In genomic region chr3:23113455-23114171, GRCh38 we compare ENCODE assay signal across 11 cellular contexts.
DNase-seq lines count a peak whose midpoint lies in the region; ATAC-seq and TF ChIP-seq lines count a peak whose summit lies in the region.
"Had no signal": no experiment of that assay in that cellular context is flagged by ENCODE, and none has a peak within 500 bp of the region (broad histone marks: within the 10 kb centered on the region; RNA-seq: fewer than 3 reads in every experiment).

No MANE protein-coding gene starts in this region.

- ATAC-seq in activated B cell treated with CpG ODN at 0.5 μM for 24 hours (ENCODE audit: low read depth) (peak; percentile 37), HG02973 (IDR thresholded peaks at IDR 0.05; ENCODE audit: unreplicated experiment) (no peak)
- ATAC-seq in naive thymus-derived CD8-positive, alpha-beta T cell, result no peak

- intact Hi-C loops in activated B cell treated with CpG ODN at 0.5 μM for 24 hours (cut with micrococcal nuclease), result no loop called here

- POLR2A ChIA-PET in activated B cell treated with CpG ODN at 0.5 μM for 24 hours (lab: Charles Lee), result no interaction called here
- POLR2A ChIA-PET in naive thymus-derived CD8-positive, alpha-beta T cell (lab: Charles Lee), result no interaction called here

- H3K27ac Mint-ChIP-seq in HFFc6 (no peak overlapping the region), activated B cell treated with CpG ODN at 0.5 μM for 24 hours (peak overlapping the region; percentile 16)
- no peak overlapping the region for H3K27ac Mint-ChIP-seq in naive thymus-derived CD8-positive, alpha-beta T cell

- CTCF ChIA-PET in activated B cell treated with CpG ODN at 0.5 μM for 24 hours (lab: Charles Lee), result no interaction called here

- H3K9me3 Mint-ChIP-seq in HFFc6 (no peaks in the 10 kb centered on the region), activated B cell treated with CpG ODN at 0.5 μM for 24 hours (no peaks in the 10 kb centered on the region)
- H3K9me3 Mint-ChIP-seq in naive thymus-derived CD8-positive, alpha-beta T cell, result no peaks in the 10 kb centered on the region
- H3K9me3 Mint-ChIP-seq: brain had no signal

- H3K36me3 Mint-ChIP-seq in HFFc6 (ENCODE audit: low read depth), result no peaks in the 10 kb centered on the region
- no peaks in the 10 kb centered on the region for H3K36me3 Mint-ChIP-seq in activated B cell treated with CpG ODN at 0.5 μM for 24 hours (ENCODE audit: low read depth)
- H3K36me3 Mint-ChIP-seq in naive thymus-derived CD8-positive, alpha-beta T cell, result no peaks in the 10 kb centered on the region
- H3K36me3 Mint-ChIP-seq: brain had no signal

- H3K27ac ChIP-seq in hepatocyte, result no peak overlapping the region

- H3K27me3 ChIP-seq in hepatocyte, result no peaks in the 10 kb centered on the region

- H3K4me1 Mint-ChIP-seq in HFFc6 (ENCODE audit: low read depth) (peaks cover 6% of the 10 kb centered on the region), activated B cell treated with CpG ODN at 0.5 μM for 24 hours (peaks cover 24% of the 10 kb centered on the region)
- peaks cover 4 to 24% (median 10%) of the 10 kb centered on the region in 4 donors for H3K4me1 Mint-ChIP-seq in naive thymus-derived CD8-positive, alpha-beta T cell

- H3K9me3 ChIP-seq in hepatocyte (ENCODE audit: low read depth), result no peaks in the 10 kb centered on the region
- H3K9me3 ChIP-seq: Caco-2 had no signal

- WGBS in hepatocyte (ENCODE audit: low lambda C conversion rate, missing lambda C conversion rate), result 61% methylated on average over 9 of the region's 9 CpGs

- H2AFZ ChIP-seq in hepatocyte, result no peak overlapping the region

- H3K4me3 Mint-ChIP-seq in HFFc6, result no peak overlapping the region
- H3K4me3 Mint-ChIP-seq in activated B cell treated with CpG ODN at 0.5 μM for 24 hours, result peak overlapping the region; percentile 8
- peak overlapping the region in 1 of 10 donors; percentile 38 for H3K4me3 Mint-ChIP-seq in naive thymus-derived CD8-positive, alpha-beta T cell
- H3K4me3 Mint-ChIP-seq: brain had no signal

- no peak overlapping the region for H3K4me3 ChIP-seq in hepatocyte

- TF ChIP-seq CTCF in HFFc6 (IDR thresholded peaks at IDR 0.05), result no peak
- no peak for TF ChIP-seq CTCF in activated B cell treated with CpG ODN at 0.5 μM for 24 hours (IDR thresholded peaks at IDR 0.05)
- TF ChIP-seq CTCF in hepatocyte (IDR thresholded peaks at IDR 0.05; ENCODE audit: poor library complexity), result no peak

- no peaks in the 10 kb centered on the region for H3K79me2 ChIP-seq in hepatocyte

- H3K9me2 ChIP-seq in hepatocyte (replicated peaks; ENCODE audit: insufficient read depth), result no peaks in the 10 kb centered on the region

- no peaks in the 10 kb centered on the region for H4K20me1 ChIP-seq in hepatocyte (ENCODE audit: insufficient read depth, poor library complexity, severe bottlenecking)

- no peaks in the 10 kb centered on the region for H3K36me3 ChIP-seq in hepatocyte (replicated peaks; ENCODE audit: insufficient read depth, low read depth)

- no peaks in the 10 kb centered on the region for H3K4me1 ChIP-seq in hepatocyte (ENCODE audit: insufficient read depth)

- DNase-seq in A172 (ENCODE audit: low spot score) (peak; percentile 23), HFFc6 (peak; percentile 10), activated B cell treated with CpG ODN at 0.5 μM for 24 hours (no peak), hepatocyte (ENCODE audit: low spot score) (peak; percentile 15), NCI-H2029 (lab: John Stamatoyannopoulos, UW) (no peak), GM19238 (ENCODE audit: insufficient read length, low spot score) (no peak)
- DNase-seq in naive thymus-derived CD8-positive, alpha-beta T cell, result no peak
- DNase-seq: Caco-2, NCI-H2171 had no signal

- peaks cover 9% of the 10 kb centered on the region for H3K27me3 Mint-ChIP-seq in HFFc6 (ENCODE audit: insufficient read depth)
- H3K27me3 Mint-ChIP-seq in activated B cell treated with CpG ODN at 0.5 μM for 24 hours, result peaks cover 4% of the 10 kb centered on the region
- peaks cover 0 to 9% (median 2%) of the 10 kb centered on the region in 5 donors for H3K27me3 Mint-ChIP-seq in naive thymus-derived CD8-positive, alpha-beta T cell

- no peak overlapping the region for H3K4me2 ChIP-seq in hepatocyte

Comparison
In these comparisons a context has a peak if more than half of its experiments do, and no peak if none do; other contexts are left out.
1. DNase-seq: peak in A172 (single experiment), HFFc6 (single experiment) and hepatocyte (single experiment); none in activated B cell treated with CpG ODN at 0.5 μM for 24 hours (single experiment), NCI-H2029 (single experiment), naive thymus-derived CD8-positive, alpha-beta T cell (0 of 10) and GM19238 (single experiment).